Comparison of ENCODE assay signal across 12 cellular contexts in genomic region chr6:105374010-105374420, GRCh38. TPM values are rescaled to one million over a fixed set of nuclear protein-coding genes. Genes with fewer than 3 reads are reported as not detected.
DNase-seq lines count a peak whose midpoint lies in the region; ATAC-seq and TF ChIP-seq lines count a peak whose summit lies in the region.
"Had no signal": no experiment of that assay in that cellular context is flagged by ENCODE, and none has a peak within 500 bp of the region (broad histone marks: within the 10 kb centered on the region; RNA-seq: fewer than 3 reads in every experiment).

No MANE protein-coding gene starts in this region.

- H3K4me1 Mint-ChIP-seq in osteocyte (ENCODE audit: unreplicated experiment) (peaks cover 31% of the 10 kb centered on the region), endodermal cell (no peaks in the 10 kb centered on the region)

- H3K9me3 ChIP-seq in SJCRH30 (replicated peaks) = no peaks in the 10 kb centered on the region
- H3K9me3 ChIP-seq in endodermal cell (ENCODE audit: control insufficient read depth, low read length) = no peaks in the 10 kb centered on the region

- H3K27me3 ChIP-seq in SJCRH30 = no peaks in the 10 kb centered on the region
- H3K27me3 ChIP-seq in endodermal cell (ENCODE audit: control insufficient read depth, insufficient read depth, low read length, poor library complexity, severe bottlenecking) = no peaks in the 10 kb centered on the region

- H3K4me1 ChIP-seq in SJCRH30 (peaks cover 10% of the 10 kb centered on the region), endodermal cell (ENCODE audit: control insufficient read depth, insufficient read depth, low read length) (no peaks in the 10 kb centered on the region)

- H3K36me3 ChIP-seq in SJCRH30 (peaks cover 48% of the 10 kb centered on the region), endodermal cell (ENCODE audit: control insufficient read depth, insufficient read depth, low read length) (peaks cover 56% of the 10 kb centered on the region)

- peak overlapping the region; percentile 82 for H3K27ac Mint-ChIP-seq in osteocyte (ENCODE audit: unreplicated experiment)
- no peak overlapping the region for H3K27ac Mint-ChIP-seq in endodermal cell
- H3K27ac Mint-ChIP-seq: activated T-helper 2 cell treated with anti-CD3 and anti-CD28 coated beads, Interferon-gamma antibody, Interleukin-2, Interleukin-4, amounts not matched to agents 10 μg/mL and 5 μg/mL and 100 μg/mL, durations not matched to agents 14 hours and 24 hours and 36 hours had no signal

- no peaks in the 10 kb centered on the region for H3K27me3 Mint-ChIP-seq in osteocyte (ENCODE audit: unreplicated experiment)
- no peaks in the 10 kb centered on the region for H3K27me3 Mint-ChIP-seq in endodermal cell (ENCODE audit: insufficient read depth)

- H3K9ac ChIP-seq in endodermal cell (ENCODE audit: extremely low read depth, low read length, poor library complexity, severe bottlenecking) = no peak overlapping the region

- H3K9me3 Mint-ChIP-seq in osteocyte (ENCODE audit: unreplicated experiment) = peaks cover 4% of the 10 kb centered on the region
- no peaks in the 10 kb centered on the region for H3K9me3 Mint-ChIP-seq in endodermal cell
- H3K9me3 Mint-ChIP-seq: activated T-helper 2 cell treated with anti-CD3 and anti-CD28 coated beads, Interferon-gamma antibody, Interleukin-2, Interleukin-4, amounts not matched to agents 10 μg/mL and 5 μg/mL and 100 μg/mL, durations not matched to agents 14 hours and 24 hours and 36 hours had no signal

- DNase-seq in ELR (ENCODE audit: low read depth) (peak; percentile 82), SJCRH30 (no peak), fibroblast of peridontal ligament (ENCODE audit: extremely low read depth) (peak; percentile 51), osteocyte (ENCODE audit: extremely low spot score, unreplicated experiment) (no peak), endodermal cell (no peak), mucosa of gallbladder (ENCODE audit: low spot score) (no peak)
- DNase-seq in central memory CD4-positive, alpha-beta T cell = no peak
- DNase-seq: hippocampal formation; stimulated activated CD4-positive, alpha-beta T cell treated with anti-CD3 and anti-CD28 coated beads, Interleukin-12 subunit alpha, Interleukin-12 subunit beta, amount 100 ng/mL, for 4 hours had no signal

- no peak overlapping the region for H3K4me3 Mint-ChIP-seq in osteocyte (ENCODE audit: unreplicated experiment)
- no peak overlapping the region for H3K4me3 Mint-ChIP-seq in endodermal cell

- ATAC-seq in HG03442 (IDR thresholded peaks at IDR 0.05; ENCODE audit: unreplicated experiment) = no peak

- WGBS in endodermal cell (ENCODE audit: insufficient coverage in 1 of 2, insufficient read length in 1 of 2), 2 experiments = 95 to 100% methylated on average over 2 to 4 of the region's 4 CpGs

- no peak overlapping the region for H3K4me3 ChIP-seq in SJCRH30
- H3K4me3 ChIP-seq in endodermal cell (ENCODE audit: low read length) = no peak overlapping the region

- TF ChIP-seq CTCF in osteocyte (IDR thresholded peaks at IDR 0.05) (no peak), endodermal cell (conservative IDR thresholded peaks at IDR 0.05) (no peak)

- peaks cover 44% of the 10 kb centered on the region for H3K36me3 Mint-ChIP-seq in osteocyte (ENCODE audit: unreplicated experiment)
- peaks cover 31% of the 10 kb centered on the region for H3K36me3 Mint-ChIP-seq in endodermal cell (ENCODE audit: low read depth)

- H3K27ac ChIP-seq in SJCRH30 (peak overlapping the region; percentile 18; the same call in 1 of the 2 replicates), endodermal cell (ENCODE audit: low read depth, low read length) (no peak overlapping the region)
- H3K27ac ChIP-seq: C4-2B had no signal

RNA-seq across cellular contexts. Expression of gene PREP, which starts 28.9 kb away (rescaled TPM):
- total RNA-seq in SJCRH30 (2014; rRNA removed; shearing (Covaris generic)) = 46.2 and 46.4 TPM in 2 replicates
- total RNA-seq in osteocyte = 35.7 and 36.9 TPM in 2 replicates
- total RNA-seq in endodermal cell = 10 to 100 TPM; 42.9 to 52.2 TPM
- polyA plus RNA-seq in endodermal cell (2013, experiment 1 of 2) = 44.4 TPM
- 42.4 TPM for polyA plus RNA-seq in endodermal cell (2013, experiment 2 of 2)
- total RNA-seq in mucosa of gallbladder = 22.1 TPM

Comparison
In these comparisons a context has a peak if more than half of its experiments do, and no peak if none do; other contexts are left out.
1. DNase-seq: peak in ELR (single experiment) and fibroblast of peridontal ligament (single experiment); none in SJCRH30 (0 of 2), osteocyte (single experiment), central memory CD4-positive, alpha-beta T cell (single experiment), endodermal cell (single experiment) and mucosa of gallbladder (single experiment).